ENCODE assay signal across 8 cellular contexts in genomic region chr16:21599994-21600773, GRCh38. TPM values are rescaled to one million over a fixed set of nuclear protein-coding genes. Genes with fewer than 3 reads are reported as not detected.
DNase-seq lines count a peak whose midpoint lies in the region; TF ChIP-seq lines count a peak whose summit lies in the region.

No MANE protein-coding gene starts in this region.

- H3K4me1 ChIP-seq in osteoblast (ENCODE audit: insufficient read depth, low read length) = peaks cover 32% of the 10 kb centered on the region

- peaks cover 40% of the 10 kb centered on the region for H4K20me1 ChIP-seq in osteoblast (ENCODE audit: insufficient read depth, low read length)

- H3K9me3 Mint-ChIP-seq in activated naive CD4-positive, alpha-beta T cell treated with anti-CD3 and anti-CD28 coated beads for 36 hours = no peaks in the 10 kb centered on the region
- no peaks in the 10 kb centered on the region for H3K9me3 Mint-ChIP-seq in activated CD4-positive, alpha-beta memory T cell treated with anti-CD3 and anti-CD28 coated beads, Interleukin-2, amount 10 ng/mL, durations not matched to agents 7 days and 5 days

- H3K4me1 Mint-ChIP-seq in activated naive CD4-positive, alpha-beta T cell treated with anti-CD3 and anti-CD28 coated beads for 36 hours (ENCODE audit: low read depth) = peaks cover 61% of the 10 kb centered on the region
- H3K4me1 Mint-ChIP-seq in activated CD4-positive, alpha-beta memory T cell treated with anti-CD3 and anti-CD28 coated beads, Interleukin-2, amount 10 ng/mL, durations not matched to agents 7 days and 5 days = peaks cover 58% of the 10 kb centered on the region

- H3K27ac ChIP-seq in osteoblast (ENCODE audit: low read depth, low read length) = peak overlapping the region; percentile 60

- H3K36me3 Mint-ChIP-seq in activated naive CD4-positive, alpha-beta T cell treated with anti-CD3 and anti-CD28 coated beads for 36 hours (ENCODE audit: low read depth) = peaks cover 1% of the 10 kb centered on the region
- peaks cover 9% of the 10 kb centered on the region for H3K36me3 Mint-ChIP-seq in activated CD4-positive, alpha-beta memory T cell treated with anti-CD3 and anti-CD28 coated beads, Interleukin-2, amount 10 ng/mL, durations not matched to agents 7 days and 5 days (ENCODE audit: low read depth)

- peak overlapping the region; percentile 77 for H3K27ac Mint-ChIP-seq in activated naive CD4-positive, alpha-beta T cell treated with anti-CD3 and anti-CD28 coated beads for 36 hours
- peak overlapping the region; percentile 84 for H3K27ac Mint-ChIP-seq in activated CD4-positive, alpha-beta memory T cell treated with anti-CD3 and anti-CD28 coated beads, Interleukin-2, amount 10 ng/mL, durations not matched to agents 7 days and 5 days

- H3K79me2 ChIP-seq in osteoblast (ENCODE audit: insufficient read depth, low read length) = peaks cover 57% of the 10 kb centered on the region

- H3K27me3 Mint-ChIP-seq in activated naive CD4-positive, alpha-beta T cell treated with anti-CD3 and anti-CD28 coated beads for 36 hours (ENCODE audit: low read depth) = no peaks in the 10 kb centered on the region
- no peaks in the 10 kb centered on the region for H3K27me3 Mint-ChIP-seq in activated CD4-positive, alpha-beta memory T cell treated with anti-CD3 and anti-CD28 coated beads, Interleukin-2, amount 10 ng/mL, durations not matched to agents 7 days and 5 days

- peak overlapping the region; percentile 45 for H2AFZ ChIP-seq in osteoblast (ENCODE audit: low read length)

- CTCF ChIA-PET in activated naive CD4-positive, alpha-beta T cell treated with anti-CD3 and anti-CD28 coated beads for 36 hours (lab: Charles Lee) = interaction anchor here (1.0 to 1.1 kb wide), 3 partner anchors 9 to 46 kb away, joined by 4 read pairs; no protein-coding TSS in a partner anchor
- CTCF ChIA-PET in HEK293T (lab: Yijun Ruan, JAX) = interaction anchor here (0.5 kb wide), 2 partner anchors 16 to 65 kb away, joined by 3 to 4 read pairs; no protein-coding TSS in a partner anchor
- CTCF ChIA-PET in activated CD4-positive, alpha-beta memory T cell treated with anti-CD3 and anti-CD28 coated beads, Interleukin-2, amount 10 ng/mL, durations not matched to agents 7 days and 5 days (lab: Charles Lee) = interaction anchor here (0.7 to 2.0 kb wide), 6 partner anchors 8 to 57 kb away, joined by 3 to 8 read pairs (median 4); no protein-coding TSS in a partner anchor

- peak overlapping the region; percentile 76 for H3K4me3 ChIP-seq in fibroblast of pulmonary artery (replicated peaks; ENCODE audit: low read depth, low read length)
- H3K4me3 ChIP-seq in osteoblast (ENCODE audit: insufficient read depth, low read length) = peak overlapping the region; percentile 76

- no peaks in the 10 kb centered on the region for H3K9me3 ChIP-seq in osteoblast (ENCODE audit: low read depth, low read length)

- POLR2A ChIA-PET in HEK293T (lab: Yijun Ruan, JAX) = interaction anchor here (1.0 kb wide), 1 partner anchor 39 kb away, joined by 3 read pairs; no protein-coding TSS in a partner anchor
- POLR2A ChIA-PET in activated CD4-positive, alpha-beta memory T cell treated with anti-CD3 and anti-CD28 coated beads, Interleukin-2, amount 10 ng/mL, durations not matched to agents 7 days and 5 days (lab: Charles Lee) = interaction anchor here (0.7 to 4.0 kb wide), 10 partner anchors 10 to 45 kb away, joined by 3 to 33 read pairs (median 6); no protein-coding TSS in a partner anchor

- no peaks in the 10 kb centered on the region for H3K36me3 ChIP-seq in osteoblast (ENCODE audit: insufficient read depth, low read length)

- peak overlapping the region; percentile 85 for H3K4me3 Mint-ChIP-seq in activated naive CD4-positive, alpha-beta T cell treated with anti-CD3 and anti-CD28 coated beads for 36 hours
- H3K4me3 Mint-ChIP-seq in activated CD4-positive, alpha-beta memory T cell treated with anti-CD3 and anti-CD28 coated beads, Interleukin-2, amount 10 ng/mL, durations not matched to agents 7 days and 5 days = peak overlapping the region; percentile 88

- H3K27me3 ChIP-seq in osteoblast (ENCODE audit: insufficient read depth, low read length) = no peaks in the 10 kb centered on the region

- peak overlapping the region; percentile 96 for H3K4me2 ChIP-seq in osteoblast (ENCODE audit: insufficient read depth, low read length)

- TF ChIP-seq CTCF in fibroblast of pulmonary artery (IDR thresholded peaks at IDR 0.05; ENCODE audit: low read length, missing control alignments) = no peak
- TF ChIP-seq CTCF in osteoblast (IDR thresholded peaks at IDR 0.05; ENCODE audit: extremely low read depth, low read depth, low read length) = no peak

- intact Hi-C loops in activated naive CD4-positive, alpha-beta T cell treated with anti-CD3 and anti-CD28 coated beads for 36 hours (cut with micrococcal nuclease) = loop anchor here (1.0 to 5.0 kb wide), 7 partner anchors 27 to 1549 kb away; partner anchors contain the start of gene USP31

- DNase-seq in activated naive CD4-positive, alpha-beta T cell treated with anti-CD3 and anti-CD28 coated beads for 36 hours = peak; percentile 52
- DNase-seq in activated naive CD4-positive, alpha-beta T cell treated with anti-CD3 and anti-CD28 coated beads, Interleukin-2, amount 50 U/mL, for 16 hours = no peak
- DNase-seq in HEK293T (ENCODE audit: extremely low spot score) (peak; percentile 54), M059J (ENCODE audit: low read depth) (peak; percentile 55), fibroblast of pulmonary artery (ENCODE audit: low read depth) (peak; percentile 44), osteoblast (ENCODE audit: insufficient read length, low spot score, missing footprints) (peak; percentile 75), Ammon's horn (ENCODE audit: low spot score) (no peak)
- no peak for DNase-seq in activated CD4-positive, alpha-beta memory T cell treated with anti-CD3 and anti-CD28 coated beads, Interleukin-2, amount 10 ng/mL, durations not matched to agents 7 days and 5 days

TF ChIP-seq in HEK293T, 16 proteins besides CTCF, POLR2A, EP300 and RAD21:
- TF ChIP-seq FOXK2 (IDR thresholded peaks at IDR 0.05) = no peak
- no peak for TF ChIP-seq SUZ12 (IDR thresholded peaks at IDR 0.05)
- TF ChIP-seq LEF1 (IDR thresholded peaks at IDR 0.05; ENCODE audit: borderline replicate concordance) = no peak
- no peak for TF ChIP-seq FOXM1 (IDR thresholded peaks at IDR 0.05; ENCODE audit: borderline replicate concordance)
- no peak for TF ChIP-seq ELF4 (IDR thresholded peaks at IDR 0.05)
- no peak for TF ChIP-seq CTBP1 (IDR thresholded peaks at IDR 0.05; ENCODE audit: borderline replicate concordance)
- no peak for TF ChIP-seq SP1 (IDR thresholded peaks at IDR 0.05)
- TF ChIP-seq L3MBTL2 (conservative IDR thresholded peaks at IDR 0.05) = no peak
- no peak for TF ChIP-seq TARDBP (IDR thresholded peaks at IDR 0.05)
- no peak for TF ChIP-seq PKNOX1 (IDR thresholded peaks at IDR 0.05)
- no peak for TF ChIP-seq HDGF (IDR thresholded peaks at IDR 0.05; ENCODE audit: borderline replicate concordance)
- TF ChIP-seq FOXA1 (IDR thresholded peaks at IDR 0.05) = no peak
- no peak for TF ChIP-seq ARNT (IDR thresholded peaks at IDR 0.05)
- no peak for TF ChIP-seq BHLHE40 (IDR thresholded peaks at IDR 0.05; ENCODE audit: borderline replicate concordance)
- TF ChIP-seq NFRKB (IDR thresholded peaks at IDR 0.05) = no peak
- TF ChIP-seq ZNF384 (IDR thresholded peaks at IDR 0.05) = no peak

RNA-seq across cellular contexts. Expression of gene METTL9, which starts 0.8 kb away (rescaled TPM):
- 10 to 100 TPM; 82.5 to 85.1 TPM for total RNA-seq in activated naive CD4-positive, alpha-beta T cell treated with anti-CD3 and anti-CD28 coated beads for 36 hours
- 194 and 212 TPM in 2 replicates for total RNA-seq in M059J (2014; rRNA removed; shearing (Covaris generic))
- 10 to 100 TPM; 84.2 to 86.1 TPM for total RNA-seq in activated CD4-positive, alpha-beta memory T cell treated with anti-CD3 and anti-CD28 coated beads, Interleukin-2, amount 10 ng/mL, durations not matched to agents 7 days and 5 days
- total RNA-seq in osteoblast = 170 and 210 TPM in 2 replicates

RNA-seq across cellular contexts. Expression of gene IGSF6, which starts 52.2 kb away (rescaled TPM):
- not detected for total RNA-seq in activated naive CD4-positive, alpha-beta T cell treated with anti-CD3 and anti-CD28 coated beads for 36 hours
- total RNA-seq in M059J (2014; rRNA removed; shearing (Covaris generic)) = not detected in 2 replicates
- under 1 TPM; 0.15 TPM for total RNA-seq in activated CD4-positive, alpha-beta memory T cell treated with anti-CD3 and anti-CD28 coated beads, Interleukin-2, amount 10 ng/mL, durations not matched to agents 7 days and 5 days
- total RNA-seq in osteoblast = under 0.01 and 0.36 TPM in 2 replicates

Comparison
In these comparisons a context has a peak if more than half of its experiments do, and no peak if none do; other contexts are left out.
1. DNase-seq: peak in activated naive CD4-positive, alpha-beta T cell treated with anti-CD3 and anti-CD28 coated beads for 36 hours (single experiment), HEK293T (single experiment), M059J (single experiment), fibroblast of pulmonary artery (single experiment) and osteoblast (single experiment); none in activated naive CD4-positive, alpha-beta T cell treated with anti-CD3 and anti-CD28 coated beads, Interleukin-2, amount 50 U/mL, for 16 hours (single experiment), activated CD4-positive, alpha-beta memory T cell treated with anti-CD3 and anti-CD28 coated beads, Interleukin-2, amount 10 ng/mL, durations not matched to agents 7 days and 5 days (single experiment) and Ammon's horn (single experiment).